In genomic region chr7:73844131-73844547, GRCh38 we compare ENCODE assay signal across 1 cellular context.
TF ChIP-seq lines count a peak whose summit lies in the region.

No MANE protein-coding gene starts in this region.

TF ChIP-seq in GM23338, 12 proteins besides CTCF, POLR2A, EP300 and RAD21 (continued from another document):
- TF ChIP-seq ZNF462 (CRISPR knock-in tag; IDR thresholded peaks at IDR 0.05) (no peak), POLR2AphosphoS5 (IDR thresholded peaks at IDR 0.05; ENCODE audit: low read depth) (no peak)
- TF ChIP-seq, protein P1, sequence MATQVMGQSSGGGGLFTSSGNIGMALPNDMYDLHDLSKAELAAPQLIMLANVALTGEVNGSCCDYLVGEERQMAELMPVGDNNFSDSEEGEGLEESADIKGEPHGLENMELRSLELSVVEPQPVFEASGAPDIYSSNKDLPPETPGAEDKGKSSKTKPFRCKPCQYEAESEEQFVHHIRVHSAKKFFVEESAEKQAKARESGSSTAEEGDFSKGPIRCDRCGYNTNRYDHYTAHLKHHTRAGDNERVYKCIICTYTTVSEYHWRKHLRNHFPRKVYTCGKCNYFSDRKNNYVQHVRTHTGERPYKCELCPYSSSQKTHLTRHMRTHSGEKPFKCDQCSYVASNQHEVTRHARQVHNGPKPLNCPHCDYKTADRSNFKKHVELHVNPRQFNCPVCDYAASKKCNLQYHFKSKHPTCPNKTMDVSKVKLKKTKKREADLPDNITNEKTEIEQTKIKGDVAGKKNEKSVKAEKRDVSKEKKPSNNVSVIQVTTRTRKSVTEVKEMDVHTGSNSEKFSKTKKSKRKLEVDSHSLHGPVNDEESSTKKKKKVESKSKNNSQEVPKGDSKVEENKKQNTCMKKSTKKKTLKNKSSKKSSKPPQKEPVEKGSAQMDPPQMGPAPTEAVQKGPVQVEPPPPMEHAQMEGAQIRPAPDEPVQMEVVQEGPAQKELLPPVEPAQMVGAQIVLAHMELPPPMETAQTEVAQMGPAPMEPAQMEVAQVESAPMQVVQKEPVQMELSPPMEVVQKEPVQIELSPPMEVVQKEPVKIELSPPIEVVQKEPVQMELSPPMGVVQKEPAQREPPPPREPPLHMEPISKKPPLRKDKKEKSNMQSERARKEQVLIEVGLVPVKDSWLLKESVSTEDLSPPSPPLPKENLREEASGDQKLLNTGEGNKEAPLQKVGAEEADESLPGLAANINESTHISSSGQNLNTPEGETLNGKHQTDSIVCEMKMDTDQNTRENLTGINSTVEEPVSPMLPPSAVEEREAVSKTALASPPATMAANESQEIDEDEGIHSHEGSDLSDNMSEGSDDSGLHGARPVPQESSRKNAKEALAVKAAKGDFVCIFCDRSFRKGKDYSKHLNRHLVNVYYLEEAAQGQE (IDR thresholded peaks at IDR 0.05; ENCODE audit: unreplicated experiment) = no peak
